24 cellular contexts compared by ENCODE assay signal in genomic region chr10:111579473-111579872, GRCh38.
"Had no signal": no experiment of that assay in that cellular context is flagged by ENCODE, and none has a peak within 500 bp of the region (broad histone marks: within the 10 kb centered on the region; RNA-seq: fewer than 3 reads in every experiment).

No MANE protein-coding gene starts in this region.

- DNase-seq: activated CD4-positive, alpha-beta T cell treated with anti-CD3 and anti-CD28 coated beads, Interleukin-2, amount 10 ng/mL, durations not matched to agents 24 days and 14 days; activated CD4-positive, alpha-beta T cell treated with anti-CD3 and anti-CD28 coated beads, Interleukin-2, amount 50 U/mL, for 4 hours; activated CD8-positive, alpha-beta T cell treated with anti-CD3 and anti-CD28 coated beads for 36 hours; activated gamma-delta T cell; activated naive CD4-positive, alpha-beta T cell treated with Interleukin-2 at 50 U/mL for 16 hours; activated T-cell treated with anti-CD3 and anti-CD28 coated beads, Interleukin-2, amount 50 U/mL, for 1 hour; adrenal gland; body of pancreas; Karpas-422; KBM-7; MG63; NCI-H1048; NCI-H1105 treated with DMSO at 0.1 percent for 48 hours; NCI-H187 treated with DMSO at 0.1 percent for 48 hours; NCI-H2081; NCI-H2171 treated with DMSO at 0.1 percent for 48 hours; NCI-H2227 treated with DMSO at 0.1 percent for 48 hours; NCI-H446; NCI-H510A treated with DMSO at 0.1 percent for 48 hours; NCI-H526 treated with DMSO at 0.1 percent for 48 hours; RPMI8226; SHP77 treated with DMSO at 0.1 percent for 48 hours; SK-N-SH had no signal

- ATAC-seq: activated CD8-positive, alpha-beta T cell treated with anti-CD3 and anti-CD28 coated beads for 36 hours; body of pancreas; Panc1 had no signal
